Comparison of ENCODE assay signal across 1 cellular context in the genomic region with DNA sequence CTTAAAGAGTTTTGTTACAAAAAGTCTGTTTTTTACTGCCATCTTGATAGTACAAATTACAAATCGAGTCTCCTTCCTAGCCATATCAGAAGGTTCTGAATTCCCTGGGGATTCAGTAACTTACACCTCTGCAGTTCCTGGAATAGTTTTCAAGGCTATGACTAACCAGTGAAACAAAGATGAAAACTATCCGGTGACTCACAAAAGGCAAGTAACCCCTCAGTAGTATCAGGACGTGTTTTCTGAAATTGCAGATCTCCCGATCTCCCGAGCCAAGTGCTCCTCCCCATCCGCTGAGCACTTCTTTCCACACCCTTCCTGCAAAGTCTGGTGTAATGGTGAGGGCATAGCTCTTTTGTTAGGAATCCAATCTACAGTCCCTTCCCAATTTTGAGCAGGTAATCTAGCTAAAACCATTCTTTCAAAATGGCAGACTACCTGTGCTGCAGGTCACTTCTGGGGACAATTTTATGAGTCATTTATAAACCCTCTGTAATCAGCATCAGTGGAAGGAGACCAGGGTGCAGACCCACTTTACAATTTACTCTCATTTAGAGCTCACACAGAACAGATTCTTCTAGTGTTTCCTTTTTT.
TF ChIP-seq lines count a peak whose summit lies in the region.

No MANE protein-coding gene starts in this region.

TF ChIP-seq in endothelial cell of umbilical vein, 7 proteins besides CTCF, POLR2A, EP300 and RAD21 (continued from another document):
- no peak for TF ChIP-seq EZH2 (IDR thresholded peaks at IDR 0.05; ENCODE audit: borderline replicate concordance, low read depth, low read length, severe bottlenecking)
- no peak for TF ChIP-seq MYC (IDR thresholded peaks at IDR 0.05; ENCODE audit: low read depth, low read length)
- TF ChIP-seq, protein P1, sequence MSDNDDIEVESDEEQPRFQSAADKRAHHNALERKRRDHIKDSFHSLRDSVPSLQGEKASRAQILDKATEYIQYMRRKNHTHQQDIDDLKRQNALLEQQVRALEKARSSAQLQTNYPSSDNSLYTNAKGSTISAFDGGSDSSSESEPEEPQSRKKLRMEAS (IDR thresholded peaks at IDR 0.05; ENCODE audit: insufficient read depth, insufficient read length), result no peak
- TF ChIP-seq FOS (IDR thresholded peaks at IDR 0.05; ENCODE audit: borderline replicate concordance, insufficient read depth, low read length), result peak; percentile 94
